Comparison of ENCODE assay signal across 9 cellular contexts in genomic region chr10:112985701-112986510, GRCh38. TPM values are rescaled to one million over a fixed set of nuclear protein-coding genes. Genes with fewer than 3 reads are reported as not detected.
DNase-seq lines count a peak whose midpoint lies in the region; ATAC-seq, FAIRE-seq and TF ChIP-seq lines count a peak whose summit lies in the region.
"Had no signal": no experiment of that assay in that cellular context is flagged by ENCODE, and none has a peak within 500 bp of the region (broad histone marks: within the 10 kb centered on the region; RNA-seq: fewer than 3 reads in every experiment).

No MANE protein-coding gene starts in this region.

- H3K27ac Mint-ChIP-seq in nephron: peak overlapping the region; percentile 16 to 79 (median 49)

- 9% methylated on average over 6 of the region's 6 CpGs for WGBS in K562 (ENCODE audit: insufficient coverage, low coverage, missing lambda C conversion rate)

- TF ChIP-seq CTCF in K562 (IDR thresholded peaks at IDR 0.05 in 2 of 3, conservative IDR thresholded peaks at IDR 0.05 in 1 of 3; ENCODE audit: insufficient read depth in 2 of 3, low read depth in 1 of 3, low read length in 3 of 3): no peak
- no peak for TF ChIP-seq CTCF in nephron (IDR thresholded peaks at IDR 0.05; ENCODE audit: unreplicated experiment in 3 of 3)

- TF ChIP-seq RAD21 in K562 (CRISPR knock-in tag; conservative IDR thresholded peaks at IDR 0.05 in 1 of 2, IDR thresholded peaks at IDR 0.05 in 1 of 2): no peak

- no peak overlapping the region for H3K9ac ChIP-seq in HUES48 (ENCODE audit: low read depth, low read length)
- no peak overlapping the region for H3K9ac ChIP-seq in K562 (ENCODE audit: insufficient read depth in 1 of 2, low read depth in 2 of 2, low read length in 2 of 2)

- peaks cover 63% of the 10 kb centered on the region for H3K4me1 Mint-ChIP-seq in nephron

- no peak for ATAC-seq in K562
- ATAC-seq in HG03354 (IDR thresholded peaks at IDR 0.05; ENCODE audit: poor library complexity, severe bottlenecking, unreplicated experiment): no peak

- H3K36me3 Mint-ChIP-seq in nephron (ENCODE audit: low read depth): peaks cover 23% of the 10 kb centered on the region

- POLR2A ChIA-PET in K562 (lab: Yijun Ruan, JAX): no interaction called here

- no peaks in the 10 kb centered on the region for H3K9me1 ChIP-seq in K562 (ENCODE audit: control insufficient read depth, insufficient read depth, low read length)

- no peak overlapping the region for H3K4me2 ChIP-seq in K562 (ENCODE audit: insufficient read depth, low read length)

- peak; percentile 42 for DNase-seq in Daoy (ENCODE audit: low read depth)
- no peak for DNase-seq in K562 (ENCODE audit: extremely low read depth in 1 of 4, low spot score in 3 of 4)
- DNase-seq in activated CD8-positive, alpha-beta memory T cell treated with anti-CD3 and anti-CD28 coated beads, Interleukin-2, amount 50 U/mL, for 4 hours: no peak
- no peak for DNase-seq in NCI-H2171 treated with DMSO at 0.1 percent for 48 hours (lab: John Stamatoyannopoulos, UW)
- no peak for DNase-seq in activated naive CD4-positive, alpha-beta T cell (lab: John Stamatoyannopoulos, UW)
- DNase-seq: activated CD4-positive, alpha-beta T cell treated with anti-CD3 and anti-CD28 coated beads, Interleukin-2, amount 50 U/mL, for 4 hours had no signal

- TF ChIP-seq EP300 in K562 (IDR thresholded peaks at IDR 0.05; ENCODE audit: low read length): no peak

- no peak for FAIRE-seq in K562 (lab: Jason Lieb, UNC)

- H3K9me3 ChIP-seq in HUES48 (ENCODE audit: control insufficient read depth, insufficient read depth, low read length) (no peaks in the 10 kb centered on the region), K562 (replicated peaks; ENCODE audit: control insufficient read depth, insufficient read depth, low read depth, low read length) (no peaks in the 10 kb centered on the region)

- intact Hi-C loops in K562 (cut with micrococcal nuclease): no loop called here

- peaks cover 72% of the 10 kb centered on the region for H3K4me1 ChIP-seq in HUES48 (ENCODE audit: control insufficient read depth, insufficient read depth, low read length)
- no peaks in the 10 kb centered on the region; a peak in 1 of 5 replicates for H3K4me1 ChIP-seq in K562 (replicated peaks in 1 of 2; ENCODE audit: control insufficient read depth in 2 of 2, insufficient read depth in 2 of 2, low read length in 2 of 2)

- CTCF ChIA-PET in K562 (lab: Yijun Ruan, JAX; ENCODE audit: low intra/inter-chr PET ratio): no interaction called here

- H3K27me3 ChIP-seq in HUES48 (ENCODE audit: control insufficient read depth, insufficient read depth, low read length) (no peaks in the 10 kb centered on the region), K562 (ENCODE audit: control insufficient read depth in 2 of 2, insufficient read depth in 2 of 2, low read length in 2 of 2) (no peaks in the 10 kb centered on the region)

- H3K9me3 Mint-ChIP-seq in nephron: no peaks in the 10 kb centered on the region

- H3K4me3 Mint-ChIP-seq in nephron: no peak overlapping the region

- H3K4me3 ChIP-seq in HUES48 (ENCODE audit: low read depth, low read length) (no peak overlapping the region), K562 (no peak overlapping the region)

- in situ Hi-C loops in K562 (cut with MboI): no loop called here

- no peak for TF ChIP-seq POLR2A in K562 (conservative IDR thresholded peaks at IDR 0.05)

- H4K20me1 ChIP-seq in K562 (replicated peaks; ENCODE audit: control insufficient read depth, insufficient read depth, low read length): no peaks in the 10 kb centered on the region

- peaks cover 32% of the 10 kb centered on the region for H3K36me3 ChIP-seq in HUES48 (ENCODE audit: control insufficient read depth, insufficient read depth, low read length)
- H3K36me3 ChIP-seq in K562 (ENCODE audit: control insufficient read depth, insufficient read depth, low read length): no peaks in the 10 kb centered on the region

- H2AFZ ChIP-seq in K562 (ENCODE audit: low read depth, low read length): no peak overlapping the region

- no TSS peak for BruUV-seq in K562 (replicated peaks; lab: Mats Ljungman, UMichigan)

- H3K27me3 Mint-ChIP-seq in nephron (ENCODE audit: low read depth): no peaks in the 10 kb centered on the region

- H3K79me2 ChIP-seq in K562 (ENCODE audit: control insufficient read depth, insufficient read depth, low read length): no peaks in the 10 kb centered on the region

- H3K27ac ChIP-seq in HUES48 (ENCODE audit: low read depth, low read length) (peak overlapping the region; percentile 29), K562 (ENCODE audit: extremely low read depth, low read depth, low read length) (no peak overlapping the region)

TF ChIP-seq in K562, 482 proteins besides CTCF, POLR2A, EP300 and RAD21:
- no peak for TF ChIP-seq JUN (IDR thresholded peaks at IDR 0.05; ENCODE audit: borderline replicate concordance, low read depth, low read length)
- no peak for TF ChIP-seq JUN (CRISPR knock-in tag; IDR thresholded peaks at IDR 0.05; ENCODE audit: borderline replicate concordance)
- peak; percentile 98 for TF ChIP-seq SPI1 (IDR thresholded peaks at IDR 0.05; ENCODE audit: borderline replicate concordance, low read depth, low read length)
- TF ChIP-seq, protein P1, sequence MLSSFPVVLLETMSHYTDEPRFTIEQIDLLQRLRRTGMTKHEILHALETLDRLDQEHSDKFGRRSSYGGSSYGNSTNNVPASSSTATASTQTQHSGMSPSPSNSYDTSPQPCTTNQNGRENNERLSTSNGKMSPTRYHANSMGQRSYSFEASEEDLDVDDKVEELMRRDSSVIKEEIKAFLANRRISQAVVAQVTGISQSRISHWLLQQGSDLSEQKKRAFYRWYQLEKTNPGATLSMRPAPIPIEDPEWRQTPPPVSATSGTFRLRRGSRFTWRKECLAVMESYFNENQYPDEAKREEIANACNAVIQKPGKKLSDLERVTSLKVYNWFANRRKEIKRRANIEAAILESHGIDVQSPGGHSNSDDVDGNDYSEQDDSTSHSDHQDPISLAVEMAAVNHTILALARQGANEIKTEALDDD (IDR thresholded peaks at IDR 0.05): 0 out of 2 replicates have a peak, but pooled peaks have one; percentile 35
- TF ChIP-seq ZBTB17 (CRISPR knock-in tag; IDR thresholded peaks at IDR 0.05): no peak
- no peak for TF ChIP-seq MAZ (CRISPR knock-in tag; conservative IDR thresholded peaks at IDR 0.05 in 1 of 2, IDR thresholded peaks at IDR 0.05 in 1 of 2)

RNA-seq across cellular contexts. Expression of gene TCF7L2, which starts 35.9 kb away (rescaled TPM):
- 0.60 and 1.9 TPM in 2 replicates for total RNA-seq in Daoy (2014; rRNA removed; shearing (Covaris generic))
- total RNA-seq in K562 (2011; cell fraction: chromatin; rRNA removed; ENCODE audit: low replicate concordance): 1.9 and 4.4 TPM in 2 replicates
- total RNA-seq in K562 (2011; cell fraction: nucleolus; rRNA removed): 2.4 and 3.0 TPM in 2 replicates
- total RNA-seq in K562 (2011; cell fraction: nucleoplasm; rRNA removed): 1.9 and 2.7 TPM in 2 replicates
- total RNA-seq in K562 (2014; rRNA removed) (0.32 and 0.41 TPM in 2 replicates), K562 (2014; rRNA removed; fragmentation: Illumina TruSeq; extraction: Trizol) (0.48 and 0.80 TPM in 2 replicates), K562 (2015; rRNA removed; fragmentation: Illumina TruSeq; extraction: Trizol) (0.68 and 1.2 TPM in 2 replicates), K562 (2021) (2.0 and 2.8 TPM in 2 replicates)
- polyA plus RNA-seq in K562 (2011; rRNA removed) (0.42 and 0.53 TPM in 2 replicates), K562 (2014; fragmentation: Illumina TruSeq; extraction: Trizol) (2.1 and 2.4 TPM in 2 replicates), K562 (2014; fragmentation: Nextera tagmentation; extraction: Ambion mirVana) (under 1 TPM; 0.52 to 0.92 TPM), K562 (2014; rRNA removed) (0.39 and 1.4 TPM in 2 replicates)
- 0.15 and 0.35 TPM in 2 replicates for polyA plus RNA-seq in K562 (2011; cell fraction: cytosol; rRNA removed)
- polyA plus RNA-seq in K562 (2011; cell fraction: nucleus; rRNA removed): 1.6 and 2.2 TPM in 2 replicates
- 1.4 and 2.2 TPM in 2 replicates for polyA plus RNA-seq in K562 (2012)
- polyA minus RNA-seq in K562 (2011; rRNA and poly(A)+ RNA removed): 0.25 and 0.69 TPM in 2 replicates
- polyA minus RNA-seq in K562 (2011; cell fraction: cytosol; rRNA and poly(A)+ RNA removed): 0.91 and 1.5 TPM in 2 replicates
- polyA minus RNA-seq in K562 (2011; cell fraction: nucleus; rRNA and poly(A)+ RNA removed): 1.6 and 2.4 TPM in 2 replicates
